8 cellular contexts compared by ENCODE assay signal in the genomic region with DNA sequence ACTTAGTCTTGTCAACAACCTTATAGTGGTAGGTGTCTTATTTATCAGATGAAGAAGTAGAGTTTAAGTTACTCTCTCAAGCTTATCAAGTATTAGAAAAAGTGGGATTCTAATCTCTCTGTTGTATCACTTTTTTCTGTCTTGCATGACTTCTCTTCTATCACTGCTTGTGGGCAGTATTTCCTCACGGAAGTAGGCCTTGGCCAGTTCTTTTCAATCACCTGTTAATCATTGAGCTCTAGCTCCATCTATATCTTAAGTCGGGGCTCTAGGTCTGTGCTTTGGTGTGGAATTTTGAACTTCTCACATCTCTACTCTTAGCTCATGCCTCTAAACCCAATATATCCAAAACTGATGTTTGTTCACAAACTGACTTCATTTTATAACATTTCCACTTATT. TPM values are rescaled to one million over a fixed set of nuclear protein-coding genes. Genes with fewer than 3 reads are reported as not detected.
DNase-seq lines count a peak whose midpoint lies in the region; ATAC-seq, FAIRE-seq and TF ChIP-seq lines count a peak whose summit lies in the region.
"Not testable (repeated sequence)": the region's sequence is repeated elsewhere in the genome, so short reads cannot be mapped to it uniquely, and the experiment has no call there.

No MANE protein-coding gene starts in this region.

- H3K79me2 ChIP-seq in H1 (ENCODE audit: control insufficient read depth in 1 of 2, insufficient read depth in 2 of 2, low read length in 2 of 2): peaks cover 0 to 64% of the 10 kb centered on the region in 2 experiments; a peak in 3 of 4 replicates

- H4K91ac ChIP-seq in H1 (replicated peaks; ENCODE audit: insufficient read length, low read length): not testable (repeated sequence)

- H3K9me3 Mint-ChIP-seq in activated T-helper 2 cell treated with anti-CD3 and anti-CD28 coated beads, Interferon-gamma antibody, Interleukin-2, Interleukin-4, amounts not matched to agents 10 μg/mL and 5 μg/mL and 100 μg/mL, durations not matched to agents 14 hours and 24 hours and 36 hours; nephron: not testable (repeated sequence)

- not testable (repeated sequence) for H2BK15ac ChIP-seq in H1 (ENCODE audit: low read length)

- not testable (repeated sequence) for H2AK5ac ChIP-seq in H1 (ENCODE audit: low read depth, low read length)

- not testable (repeated sequence) for H2AFZ ChIP-seq in H1 (ENCODE audit: low read length)

- not testable (repeated sequence) for H2BK120ac ChIP-seq in H1 (replicated peaks; ENCODE audit: low read depth, low read length)

- not testable (repeated sequence) for H3K18ac ChIP-seq in H1 (ENCODE audit: extremely low read depth, low read length)

- not testable (repeated sequence) for H4K8ac ChIP-seq in H1 (ENCODE audit: extremely low read depth, insufficient read depth, low read length)

- not testable (repeated sequence) for H3K79me1 ChIP-seq in H1 (ENCODE audit: low read depth, low read length)

- H3K36me3 ChIP-seq in BLaER1: peaks cover 12% of the 10 kb centered on the region; the same call in 1 of the 2 replicates
- H3K36me3 ChIP-seq in H1 (ENCODE audit: control insufficient read depth in 2 of 4, insufficient read depth in 4 of 4, low read length in 3 of 4): not testable (repeated sequence)

- H3K36me3 Mint-ChIP-seq in activated T-helper 2 cell treated with anti-CD3 and anti-CD28 coated beads, Interferon-gamma antibody, Interleukin-2, Interleukin-4, amounts not matched to agents 10 μg/mL and 5 μg/mL and 100 μg/mL, durations not matched to agents 14 hours and 24 hours and 36 hours (ENCODE audit: low read depth): peaks cover 45% of the 10 kb centered on the region
- not testable (repeated sequence) for H3K36me3 Mint-ChIP-seq in nephron (ENCODE audit: low read depth)

- not testable (repeated sequence) for H3K23ac ChIP-seq in H1 (ENCODE audit: insufficient read length)

- 0 out of 2 replicates have a peak overlapping the region, but pooled peaks have one; percentile 25 for H3K4me3 ChIP-seq in BLaER1
- H3K4me3 ChIP-seq in H1 (ENCODE audit: extremely low read depth in 1 of 4, insufficient read depth in 2 of 4, low read depth in 3 of 4, low read length in 4 of 4): not testable (repeated sequence)

- H3K9me3 ChIP-seq in BLaER1; H1 (ENCODE audit: insufficient read depth in 2 of 2, low read depth in 1 of 2, low read length in 1 of 2): not testable (repeated sequence)

- H4K5ac ChIP-seq in H1 (ENCODE audit: insufficient read length, low read depth, low read length): not testable (repeated sequence)

- TF ChIP-seq POLR2A in H1 (IDR thresholded peaks at IDR 0.05; ENCODE audit: control extremely low read depth in 1 of 2, low read depth in 2 of 2, low read length in 2 of 2): not testable (repeated sequence)

- H3K27ac Mint-ChIP-seq in activated T-helper 2 cell treated with anti-CD3 and anti-CD28 coated beads, Interferon-gamma antibody, Interleukin-2, Interleukin-4, amounts not matched to agents 10 μg/mL and 5 μg/mL and 100 μg/mL, durations not matched to agents 14 hours and 24 hours and 36 hours: peak overlapping the region; percentile 45
- peak overlapping the region in 2 of 3 experiments; percentile 15 to 20 for H3K27ac Mint-ChIP-seq in nephron

- POLR2A ChIA-PET in H1 (lab: Charles Lee; ENCODE audit: partially characterized antibody): not testable (repeated sequence)

- H3K23me2 ChIP-seq in H1 (ENCODE audit: low read depth, low read length): not testable (repeated sequence)

- not testable (repeated sequence) for H2BK12ac ChIP-seq in H1 (ENCODE audit: low read depth, low read length)

- not testable (repeated sequence) for H2BK20ac ChIP-seq in H1 (ENCODE audit: low read length)

- TF ChIP-seq CTCF in H1 (IDR thresholded peaks at IDR 0.05; ENCODE audit: control extremely low read depth in 1 of 3, insufficient read depth in 1 of 3, low read depth in 1 of 3, low read length in 3 of 3); nephron (IDR thresholded peaks at IDR 0.05; ENCODE audit: unreplicated experiment in 3 of 3): not testable (repeated sequence)

- peak overlapping the region; percentile 91 for H3K4me2 ChIP-seq in BLaER1
- not testable (repeated sequence) for H3K4me2 ChIP-seq in H1 (ENCODE audit: insufficient read depth in 1 of 2, low read depth in 2 of 2, low read length in 2 of 2)

- not testable (repeated sequence) for H3K56ac ChIP-seq in H1 (replicated peaks; ENCODE audit: insufficient read length, low read depth, low read length)

- not testable (repeated sequence) for H3K27me3 Mint-ChIP-seq in activated T-helper 2 cell treated with anti-CD3 and anti-CD28 coated beads, Interferon-gamma antibody, Interleukin-2, Interleukin-4, amounts not matched to agents 10 μg/mL and 5 μg/mL and 100 μg/mL, durations not matched to agents 14 hours and 24 hours and 36 hours (ENCODE audit: low read depth)
- peaks cover 16% of the 10 kb centered on the region for H3K27me3 Mint-ChIP-seq in nephron (ENCODE audit: low read depth)

- H2BK5ac ChIP-seq in H1 (ENCODE audit: low read depth, low read length): not testable (repeated sequence)

- DNase-seq in RCC 7860 (ENCODE audit: low spot score): peak; percentile 22
- not testable (repeated sequence) for DNase-seq in activated T-helper 2 cell treated with anti-CD3 and anti-CD28 coated beads, Interferon-gamma antibody, Interleukin-2, Interleukin-4, amounts not matched to agents 10 μg/mL and 5 μg/mL and 100 μg/mL, durations not matched to agents 14 hours and 24 hours and 36 hours (ENCODE audit: low spot score); H1 (ENCODE audit: low read depth in 1 of 2, low spot score in 2 of 2); left lobe of liver (ENCODE audit: low spot score)

- H3K14ac ChIP-seq in H1 (ENCODE audit: insufficient read length): not testable (repeated sequence)

- TF ChIP-seq RAD21 in H1 (IDR thresholded peaks at IDR 0.05 in 1 of 2, conservative IDR thresholded peaks at IDR 0.05 in 1 of 2; ENCODE audit: low read depth in 2 of 2, low read length in 2 of 2): peak; percentile 14 to 27; a peak in 2 of 4 replicates

- H3K4me3 Mint-ChIP-seq in activated T-helper 2 cell treated with anti-CD3 and anti-CD28 coated beads, Interferon-gamma antibody, Interleukin-2, Interleukin-4, amounts not matched to agents 10 μg/mL and 5 μg/mL and 100 μg/mL, durations not matched to agents 14 hours and 24 hours and 36 hours (ENCODE audit: low read depth): peak overlapping the region; percentile 5
- H3K4me3 Mint-ChIP-seq in nephron: not testable (repeated sequence)

- not testable (repeated sequence) for H3K4ac ChIP-seq in H1 (replicated peaks; ENCODE audit: insufficient read length, low read depth, low read length)

- H4K20me1 ChIP-seq in BLaER1: peaks cover 53% of the 10 kb centered on the region
- H4K20me1 ChIP-seq in H1 (replicated peaks in 1 of 2; ENCODE audit: control insufficient read depth in 1 of 2, insufficient read depth in 2 of 2, low read length in 2 of 2): not testable (repeated sequence)

- not testable (repeated sequence) for TF ChIP-seq EP300 in H1 (IDR thresholded peaks at IDR 0.05; ENCODE audit: borderline replicate concordance in 1 of 2, low read depth in 2 of 2, low read length in 2 of 2)

- intact Hi-C loops in activated T-helper 2 cell treated with anti-CD3 and anti-CD28 coated beads, Interferon-gamma antibody, Interleukin-2, Interleukin-4, amounts not matched to agents 10 μg/mL and 5 μg/mL and 100 μg/mL, durations not matched to agents 14 hours and 24 hours and 36 hours (cut with micrococcal nuclease): not testable (repeated sequence)

- CTCF ChIA-PET in H1 (lab: Charles Lee; ENCODE audit: partially characterized antibody): not testable (repeated sequence)

- WGBS in H1 (ENCODE audit: extremely low coverage in 1 of 2, insufficient coverage in 1 of 2, insufficient read length in 1 of 2, insufficient replicate concordance in 2 of 2, low coverage in 1 of 2, low lambda C conversion rate in 2 of 2, missing lambda C conversion rate in 1 of 2), 2 experiments: 89% methylated on average over 2 of the region's 2 CpGs; no CpG with 5 or more reads in 1 of the 2 experiments

- not testable (repeated sequence) for H3K27me3 ChIP-seq in BLaER1; H1 (replicated peaks in 1 of 4; ENCODE audit: control insufficient read depth in 3 of 4, extremely low read depth in 1 of 4, insufficient read depth in 3 of 4, low read length in 3 of 4)

- H3K4me1 Mint-ChIP-seq in activated T-helper 2 cell treated with anti-CD3 and anti-CD28 coated beads, Interferon-gamma antibody, Interleukin-2, Interleukin-4, amounts not matched to agents 10 μg/mL and 5 μg/mL and 100 μg/mL, durations not matched to agents 14 hours and 24 hours and 36 hours (ENCODE audit: low read depth): peaks cover 79% of the 10 kb centered on the region
- H3K4me1 Mint-ChIP-seq in nephron: peaks cover 18% of the 10 kb centered on the region

- peaks cover 91% of the 10 kb centered on the region for H3K4me1 ChIP-seq in BLaER1
- H3K4me1 ChIP-seq in H1 (replicated peaks in 1 of 4; ENCODE audit: control insufficient read depth in 3 of 4, insufficient read depth in 4 of 4, low read length in 3 of 4): not testable (repeated sequence)

- peak; percentile 61 for FAIRE-seq in RCC 7860 (lab: Jason Lieb, UNC)
- not testable (repeated sequence) for FAIRE-seq in H1 (lab: Jason Lieb, UNC)

- ATAC-seq in GM18907 (IDR thresholded peaks at IDR 0.05; ENCODE audit: unreplicated experiment): peak; percentile 20
- peak; percentile 21 for ATAC-seq in GM21447 (IDR thresholded peaks at IDR 0.05; ENCODE audit: unreplicated experiment)
- ATAC-seq in left lobe of liver: peak; percentile 62

- not testable (repeated sequence) for H3K9ac ChIP-seq in BLaER1; H1 (replicated peaks in 1 of 4; ENCODE audit: extremely low read depth in 1 of 4, low read depth in 3 of 4, low read length in 3 of 4)

- H3K27ac ChIP-seq in BLaER1; H1 (ENCODE audit: low read depth, low read length): not testable (repeated sequence)

RNA-seq across cellular contexts. Expression of a gene that starts 5.3 kb away (rescaled TPM):
- 30.3 and 32.3 TPM in 2 replicates for total RNA-seq in activated T-helper 2 cell treated with anti-CD3 and anti-CD28 coated beads, Interferon-gamma antibody, Interleukin-2, Interleukin-4, amounts not matched to agents 10 μg/mL and 5 μg/mL and 100 μg/mL, durations not matched to agents 14 hours and 24 hours and 36 hours
- total RNA-seq in H1 (2021; fragmentation: NEBNext Ultra II Directional; extraction: Animal tissue kit (Norgen Biotek cat#: 25700)): 9.9 and 12.0 TPM in 2 replicates
- 3.2 and 5.2 TPM in 2 replicates for polyA plus RNA-seq in H1 (2011; rRNA removed)
- polyA plus RNA-seq in H1 (2011; cell fraction: cytosol; rRNA removed): 8.4 TPM
- 2.8 TPM for polyA plus RNA-seq in H1 (2011; cell fraction: nucleus; rRNA removed)
- polyA plus RNA-seq in H1 (2012, experiment 1 of 2): 9.2 to 13.0 TPM (median 11.2 TPM) in 4 replicates
- polyA plus RNA-seq in H1 (2012, experiment 2 of 2): 0.76 TPM
- polyA plus RNA-seq in H1 (2013, experiment 1 of 2): 5.0 TPM
- polyA plus RNA-seq in H1 (2013, experiment 2 of 2): 5.5 TPM
- 6.1 and 9.1 TPM in 2 replicates for polyA minus RNA-seq in H1 (2011; rRNA and poly(A)+ RNA removed)
- polyA minus RNA-seq in H1 (2011; cell fraction: cytosol; rRNA and poly(A)+ RNA removed): 5.6 TPM
- 9.6 TPM for polyA minus RNA-seq in H1 (2011; cell fraction: nucleus; rRNA and poly(A)+ RNA removed)
- 23.0 TPM for total RNA-seq in left lobe of liver
